Comparison of ENCODE assay signal across 20 cellular contexts in the genomic region with DNA sequence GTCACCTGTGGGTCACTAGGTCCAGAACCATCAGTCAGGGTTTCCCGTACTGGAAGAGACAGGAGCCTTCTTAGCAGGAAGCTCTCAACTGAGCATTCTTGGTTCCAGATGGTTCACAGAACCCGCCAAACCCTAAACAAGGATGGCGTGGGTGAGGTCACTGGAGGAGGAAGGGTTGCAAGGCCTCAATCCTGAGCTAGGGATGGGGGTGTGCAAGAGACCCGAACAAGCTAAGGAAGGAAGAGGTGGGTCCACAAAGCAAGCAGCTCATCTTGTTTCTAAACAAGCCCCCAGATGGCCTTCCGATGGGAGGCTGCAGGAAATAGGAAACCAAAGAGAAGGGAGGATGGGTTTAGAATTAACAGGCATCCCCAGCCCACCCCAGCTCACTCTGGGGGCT.
DNase-seq lines count a peak whose midpoint lies in the region; ATAC-seq lines count a peak whose summit lies in the region.
"Had no signal": no experiment of that assay in that cellular context is flagged by ENCODE, and none has a peak within 500 bp of the region (broad histone marks: within the 10 kb centered on the region; RNA-seq: fewer than 3 reads in every experiment).

No MANE protein-coding gene starts in this region.

- H3K4me3 Mint-ChIP-seq in activated naive CD8-positive, alpha-beta T cell treated with anti-CD3 and anti-CD28 coated beads, Interleukin-2, amount 10 ng/mL, durations not matched to agents 7 days and 5 days, result peak overlapping the region; percentile 52
- no peak overlapping the region for H3K4me3 Mint-ChIP-seq in activated naive CD8-positive, alpha-beta T cell treated with anti-CD3 and anti-CD28 coated beads for 36 hours
- no peak overlapping the region for H3K4me3 Mint-ChIP-seq in T-helper 17 cell
- H3K4me3 Mint-ChIP-seq: mesothelial cell of epicardium, neural progenitor cell had no signal

- H3K9me3 Mint-ChIP-seq in activated naive CD8-positive, alpha-beta T cell treated with anti-CD3 and anti-CD28 coated beads, Interleukin-2, amount 10 ng/mL, durations not matched to agents 7 days and 5 days, result no peaks in the 10 kb centered on the region
- no peaks in the 10 kb centered on the region for H3K9me3 Mint-ChIP-seq in activated naive CD8-positive, alpha-beta T cell treated with anti-CD3 and anti-CD28 coated beads for 36 hours
- H3K9me3 Mint-ChIP-seq: mesothelial cell of epicardium, neural progenitor cell had no signal

- DNase-seq in activated naive CD8-positive, alpha-beta T cell treated with anti-CD3 and anti-CD28 coated beads, Interleukin-2, amount 10 ng/mL, durations not matched to agents 7 days and 5 days, result no peak
- no peak for DNase-seq in activated naive CD8-positive, alpha-beta T cell treated with anti-CD3 and anti-CD28 coated beads for 36 hours
- no peak for DNase-seq in T-helper 17 cell
- peak; percentile 22 for DNase-seq in left kidney (ENCODE audit: low read depth, low spot score)
- DNase-seq in CD1c-positive myeloid dendritic cell (ENCODE audit: extremely low spot score), result no peak
- no peak for DNase-seq in effector CD4-positive, alpha-beta T cell
- no peak for DNase-seq in T-helper 9 cell
- DNase-seq: activated effector memory CD4-positive, alpha-beta T cell treated with anti-CD3 and anti-CD28 coated beads, Interleukin-2, amount 50 U/mL, for 16 hours; cerebellar nuclear complex; COR-L47; IMR-90; islet precursor cell; NCI-H2029 treated with DMSO at 0.1 percent for 48 hours; NCI-H524; WERI-Rb-1 had no signal

- no peaks in the 10 kb centered on the region for H3K9me3 ChIP-seq in T-helper 17 cell (ENCODE audit: control insufficient read depth, low read length, poor library complexity, severe bottlenecking)
- H3K9me3 ChIP-seq: ascending aorta, tibial nerve had no signal

- H3K27ac ChIP-seq in temporal lobe (ENCODE audit: low read depth, low read length), result peak overlapping the region; percentile 41
- H3K27ac ChIP-seq: neural progenitor cell, tibial nerve, WERI-Rb-1 had no signal

- H3K27ac Mint-ChIP-seq in activated naive CD8-positive, alpha-beta T cell treated with anti-CD3 and anti-CD28 coated beads, Interleukin-2, amount 10 ng/mL, durations not matched to agents 7 days and 5 days, result peak overlapping the region; percentile 94
- H3K27ac Mint-ChIP-seq in activated naive CD8-positive, alpha-beta T cell treated with anti-CD3 and anti-CD28 coated beads for 36 hours, result no peak overlapping the region
- H3K27ac Mint-ChIP-seq in T-helper 17 cell, result peak overlapping the region; percentile 97
- H3K27ac Mint-ChIP-seq: mesothelial cell of epicardium, neural progenitor cell had no signal

- POLR2A ChIA-PET in activated naive CD8-positive, alpha-beta T cell treated with anti-CD3 and anti-CD28 coated beads, Interleukin-2, amount 10 ng/mL, durations not matched to agents 7 days and 5 days (lab: Charles Lee), result interaction anchor here (0.7 to 7.2 kb wide), 6 partner anchors 16 to 96 kb away, joined by 3 to 67 read pairs (median 4); no protein-coding TSS in a partner anchor

- H3K4me1 Mint-ChIP-seq in activated naive CD8-positive, alpha-beta T cell treated with anti-CD3 and anti-CD28 coated beads, Interleukin-2, amount 10 ng/mL, durations not matched to agents 7 days and 5 days, result peaks cover 74% of the 10 kb centered on the region
- peaks cover 64% of the 10 kb centered on the region for H3K4me1 Mint-ChIP-seq in activated naive CD8-positive, alpha-beta T cell treated with anti-CD3 and anti-CD28 coated beads for 36 hours
- H3K4me1 Mint-ChIP-seq in T-helper 17 cell, result peaks cover 52% of the 10 kb centered on the region

- no peak for ATAC-seq in activated naive CD8-positive, alpha-beta T cell treated with anti-CD3 and anti-CD28 coated beads, Interleukin-2, amount 10 ng/mL, durations not matched to agents 7 days and 5 days (ENCODE audit: low read depth)
- no peak for ATAC-seq in T-helper 17 cell

- peaks cover 47% of the 10 kb centered on the region for H3K36me3 Mint-ChIP-seq in activated naive CD8-positive, alpha-beta T cell treated with anti-CD3 and anti-CD28 coated beads, Interleukin-2, amount 10 ng/mL, durations not matched to agents 7 days and 5 days
- peaks cover 65% of the 10 kb centered on the region for H3K36me3 Mint-ChIP-seq in activated naive CD8-positive, alpha-beta T cell treated with anti-CD3 and anti-CD28 coated beads for 36 hours
- peaks cover 12% of the 10 kb centered on the region for H3K36me3 Mint-ChIP-seq in T-helper 17 cell (ENCODE audit: low read depth)
- H3K36me3 Mint-ChIP-seq: mesothelial cell of epicardium had no signal

- no peaks in the 10 kb centered on the region for H3K27me3 Mint-ChIP-seq in activated naive CD8-positive, alpha-beta T cell treated with anti-CD3 and anti-CD28 coated beads, Interleukin-2, amount 10 ng/mL, durations not matched to agents 7 days and 5 days
- no peaks in the 10 kb centered on the region for H3K27me3 Mint-ChIP-seq in activated naive CD8-positive, alpha-beta T cell treated with anti-CD3 and anti-CD28 coated beads for 36 hours
- H3K27me3 Mint-ChIP-seq in T-helper 17 cell, result no peaks in the 10 kb centered on the region
